Comparison of ENCODE assay signal across 8 cellular contexts in the genomic region with DNA sequence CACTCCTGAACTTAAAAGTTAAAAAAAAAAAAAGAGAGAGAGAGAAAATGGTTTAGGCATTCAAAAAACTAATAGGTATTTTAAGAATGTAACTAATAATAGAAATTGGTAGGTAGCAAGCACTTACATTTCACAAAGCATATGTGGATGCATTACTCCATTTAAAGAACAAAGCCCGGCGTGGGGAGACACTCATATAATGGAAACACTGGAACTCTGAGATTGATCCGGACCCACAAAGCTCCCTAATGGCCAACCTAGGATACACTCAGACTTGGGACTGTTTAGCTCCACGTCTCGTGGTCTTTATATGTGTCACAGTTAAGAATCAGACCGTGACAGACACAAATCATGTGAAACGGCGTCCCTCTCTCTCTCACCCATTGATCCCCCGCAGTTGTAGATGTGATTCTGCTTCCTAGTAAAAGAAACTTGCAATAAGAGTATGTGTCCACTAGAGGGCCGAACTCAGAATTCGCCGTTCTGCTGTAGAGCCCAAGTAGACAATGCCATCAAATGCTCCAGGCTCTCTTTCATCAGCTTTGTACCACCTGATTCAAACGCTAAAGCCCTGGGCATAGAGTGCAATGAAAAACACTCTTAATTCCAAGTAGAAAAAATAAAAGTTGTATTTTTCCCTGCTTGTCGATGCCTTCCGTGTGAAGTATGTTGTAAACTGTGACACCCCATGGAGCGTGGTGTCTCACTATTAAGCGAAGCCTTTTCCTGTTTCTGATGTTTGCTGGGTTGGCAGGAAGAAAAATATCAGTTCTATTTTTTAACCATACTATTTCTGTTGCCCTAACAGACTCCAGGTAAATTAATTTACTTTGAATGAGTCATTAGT.
DNase-seq lines count a peak whose midpoint lies in the region; TF ChIP-seq lines count a peak whose summit lies in the region.

No MANE protein-coding gene starts in this region.

- H3K9me2 ChIP-seq in Loucy (replicated peaks; ENCODE audit: low read depth, low read length), result no peaks in the 10 kb centered on the region

- no peaks in the 10 kb centered on the region for H3K4me1 ChIP-seq in Loucy (ENCODE audit: insufficient read depth, low read length, poor library complexity, severe bottlenecking)
- H3K4me1 ChIP-seq in endocrine pancreas (ENCODE audit: control insufficient read depth, insufficient read depth, low read length), result no peaks in the 10 kb centered on the region
- peaks cover 0 to 5% (median 0%) of the 10 kb centered on the region in 4 donors for H3K4me1 ChIP-seq in tibial nerve

- peak overlapping the region; percentile 25; the same call in 1 of the 2 replicates for H3K4me3 Mint-ChIP-seq in HFFc6

- TF ChIP-seq EP300 in tibial nerve (IDR thresholded peaks at IDR 0.05), result no peak

- H3K36me3 ChIP-seq in Loucy (ENCODE audit: insufficient read depth, low read length), result no peaks in the 10 kb centered on the region
- no peaks in the 10 kb centered on the region for H3K36me3 ChIP-seq in endocrine pancreas (ENCODE audit: control insufficient read depth, insufficient read depth, low read length)
- H3K36me3 ChIP-seq in tibial nerve, result no peaks in the 10 kb centered on the region

- H3K9me3 Mint-ChIP-seq in HFFc6, result no peaks in the 10 kb centered on the region

- no peak for TF ChIP-seq POLR2A in tibial nerve (IDR thresholded peaks at IDR 0.05)

- WGBS in tibial nerve, 2 donors, result 26 to 28% methylated on average over 17 of the region's 17 CpGs

- H3K9me3 ChIP-seq in Loucy (ENCODE audit: insufficient read depth, low read depth, low read length), result no peaks in the 10 kb centered on the region
- no peaks in the 10 kb centered on the region for H3K9me3 ChIP-seq in endocrine pancreas (ENCODE audit: control insufficient read depth, low read length)
- no peaks in the 10 kb centered on the region for H3K9me3 ChIP-seq in tibial nerve

- H3K79me2 ChIP-seq in Loucy (ENCODE audit: insufficient read depth, low read length), result no peaks in the 10 kb centered on the region

- H3K4me3 ChIP-seq in Loucy (ENCODE audit: low read length, poor library complexity, severe bottlenecking) (no peak overlapping the region), endocrine pancreas (ENCODE audit: control insufficient read depth, insufficient read depth, low read length) (peak overlapping the region; percentile 53), tibial nerve (no peak overlapping the region)

- TF ChIP-seq CTCF in AG09319 (IDR thresholded peaks at IDR 0.05; ENCODE audit: low read depth, low read length), result peak; percentile 81
- peak; percentile 89 for TF ChIP-seq CTCF in GM12873 (IDR thresholded peaks at IDR 0.05; ENCODE audit: insufficient read depth, low read depth, low read length, missing control alignments)
- peak; percentile 89 for TF ChIP-seq CTCF in HFFc6 (IDR thresholded peaks at IDR 0.05)
- TF ChIP-seq CTCF in Loucy (conservative IDR thresholded peaks at IDR 0.05; ENCODE audit: low read length), result peak; percentile 83
- TF ChIP-seq CTCF in tibial nerve (IDR thresholded peaks at IDR 0.05), result peak; percentile 27 to 78 (median 60)

- no peaks in the 10 kb centered on the region for H3F3A ChIP-seq in Loucy (ENCODE audit: low read depth)

- H4K20me1 ChIP-seq in Loucy (ENCODE audit: insufficient read depth, low read length, poor library complexity, severe bottlenecking), result no peaks in the 10 kb centered on the region

- H3K27ac ChIP-seq in tibial nerve, result no peak overlapping the region

- peaks cover 9% of the 10 kb centered on the region; the same call in 1 of the 2 replicates for H3K4me1 Mint-ChIP-seq in HFFc6 (ENCODE audit: low read depth)

- no peak overlapping the region for H3K4me2 ChIP-seq in Loucy (ENCODE audit: low read depth, low read length, poor library complexity, severe bottlenecking)

- no peak overlapping the region for H2AFZ ChIP-seq in Loucy (ENCODE audit: low read length)

- no peaks in the 10 kb centered on the region for H3K27me3 Mint-ChIP-seq in HFFc6 (ENCODE audit: insufficient read depth)

- DNase-seq in AG09319 (ENCODE audit: extremely low read depth, low read depth) (peak; percentile 22), HFFc6 (peak; percentile 32), SHP77 treated with DMSO at 0.1 percent for 48 hours (lab: John Stamatoyannopoulos, UW) (peak; percentile 63), medulla oblongata (ENCODE audit: extremely low spot score) (peak; percentile 85), tibial nerve (ENCODE audit: low spot score in 2 of 2) (peak in 1 of 2 donors; percentile 28)

- H3K9ac ChIP-seq in Loucy (ENCODE audit: low read depth, low read length, poor library complexity, severe bottlenecking) (no peak overlapping the region), endocrine pancreas (ENCODE audit: control insufficient read depth, insufficient read depth, low read length) (peak overlapping the region; percentile 54)

- H3K27me3 ChIP-seq in Loucy (ENCODE audit: insufficient read depth, low read length, poor library complexity, severe bottlenecking), result no peaks in the 10 kb centered on the region
- H3K27me3 ChIP-seq in endocrine pancreas (ENCODE audit: control insufficient read depth, insufficient read depth, low read length), result no peaks in the 10 kb centered on the region
- H3K27me3 ChIP-seq in tibial nerve, result no peaks in the 10 kb centered on the region

- no peaks in the 10 kb centered on the region for H3K36me3 Mint-ChIP-seq in HFFc6 (ENCODE audit: low read depth)

- H3K27ac Mint-ChIP-seq in HFFc6, result no peak overlapping the region
